1 cellular context compared by ENCODE assay signal in the genomic region with DNA sequence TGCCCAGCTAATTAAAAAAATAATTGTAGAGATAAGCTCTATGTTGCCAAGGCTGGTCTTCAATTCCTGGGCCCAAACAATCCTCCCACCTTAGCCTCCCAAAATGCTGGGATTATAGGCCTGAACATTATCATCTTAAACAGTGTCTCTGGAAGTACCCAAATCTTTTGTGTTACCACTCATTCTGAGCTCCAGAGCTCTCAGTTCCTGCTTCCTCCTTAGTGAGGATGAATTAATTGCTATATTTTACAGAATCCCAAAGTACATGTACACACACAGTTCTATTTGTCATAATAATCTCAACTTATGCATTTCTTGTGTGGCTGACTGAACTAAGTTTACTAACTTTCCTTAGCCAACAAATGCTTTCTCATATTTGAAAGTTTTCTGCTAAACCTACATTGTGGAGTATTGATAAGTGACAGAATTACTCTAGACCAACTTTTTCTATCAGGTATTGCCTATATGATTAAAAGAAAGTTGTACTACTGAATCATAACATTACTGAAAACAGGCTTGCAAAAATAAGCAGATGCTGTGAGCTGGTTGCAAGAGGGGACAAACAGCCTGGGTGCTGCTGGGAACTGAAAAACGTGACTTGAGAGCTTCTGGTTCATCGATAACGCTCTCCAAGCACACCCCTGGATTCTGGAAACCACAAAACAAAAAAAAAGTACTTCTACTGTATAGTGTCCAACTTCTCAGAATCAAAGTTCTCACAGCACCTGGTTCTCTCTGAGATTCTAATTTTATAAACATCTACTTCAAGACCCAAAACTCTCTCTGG.
TF ChIP-seq lines count a peak whose summit lies in the region.

No MANE protein-coding gene starts in this region.

TF ChIP-seq in GM23338, 12 proteins besides CTCF, POLR2A, EP300 and RAD21 (continued from another document):
- TF ChIP-seq, protein P1, sequence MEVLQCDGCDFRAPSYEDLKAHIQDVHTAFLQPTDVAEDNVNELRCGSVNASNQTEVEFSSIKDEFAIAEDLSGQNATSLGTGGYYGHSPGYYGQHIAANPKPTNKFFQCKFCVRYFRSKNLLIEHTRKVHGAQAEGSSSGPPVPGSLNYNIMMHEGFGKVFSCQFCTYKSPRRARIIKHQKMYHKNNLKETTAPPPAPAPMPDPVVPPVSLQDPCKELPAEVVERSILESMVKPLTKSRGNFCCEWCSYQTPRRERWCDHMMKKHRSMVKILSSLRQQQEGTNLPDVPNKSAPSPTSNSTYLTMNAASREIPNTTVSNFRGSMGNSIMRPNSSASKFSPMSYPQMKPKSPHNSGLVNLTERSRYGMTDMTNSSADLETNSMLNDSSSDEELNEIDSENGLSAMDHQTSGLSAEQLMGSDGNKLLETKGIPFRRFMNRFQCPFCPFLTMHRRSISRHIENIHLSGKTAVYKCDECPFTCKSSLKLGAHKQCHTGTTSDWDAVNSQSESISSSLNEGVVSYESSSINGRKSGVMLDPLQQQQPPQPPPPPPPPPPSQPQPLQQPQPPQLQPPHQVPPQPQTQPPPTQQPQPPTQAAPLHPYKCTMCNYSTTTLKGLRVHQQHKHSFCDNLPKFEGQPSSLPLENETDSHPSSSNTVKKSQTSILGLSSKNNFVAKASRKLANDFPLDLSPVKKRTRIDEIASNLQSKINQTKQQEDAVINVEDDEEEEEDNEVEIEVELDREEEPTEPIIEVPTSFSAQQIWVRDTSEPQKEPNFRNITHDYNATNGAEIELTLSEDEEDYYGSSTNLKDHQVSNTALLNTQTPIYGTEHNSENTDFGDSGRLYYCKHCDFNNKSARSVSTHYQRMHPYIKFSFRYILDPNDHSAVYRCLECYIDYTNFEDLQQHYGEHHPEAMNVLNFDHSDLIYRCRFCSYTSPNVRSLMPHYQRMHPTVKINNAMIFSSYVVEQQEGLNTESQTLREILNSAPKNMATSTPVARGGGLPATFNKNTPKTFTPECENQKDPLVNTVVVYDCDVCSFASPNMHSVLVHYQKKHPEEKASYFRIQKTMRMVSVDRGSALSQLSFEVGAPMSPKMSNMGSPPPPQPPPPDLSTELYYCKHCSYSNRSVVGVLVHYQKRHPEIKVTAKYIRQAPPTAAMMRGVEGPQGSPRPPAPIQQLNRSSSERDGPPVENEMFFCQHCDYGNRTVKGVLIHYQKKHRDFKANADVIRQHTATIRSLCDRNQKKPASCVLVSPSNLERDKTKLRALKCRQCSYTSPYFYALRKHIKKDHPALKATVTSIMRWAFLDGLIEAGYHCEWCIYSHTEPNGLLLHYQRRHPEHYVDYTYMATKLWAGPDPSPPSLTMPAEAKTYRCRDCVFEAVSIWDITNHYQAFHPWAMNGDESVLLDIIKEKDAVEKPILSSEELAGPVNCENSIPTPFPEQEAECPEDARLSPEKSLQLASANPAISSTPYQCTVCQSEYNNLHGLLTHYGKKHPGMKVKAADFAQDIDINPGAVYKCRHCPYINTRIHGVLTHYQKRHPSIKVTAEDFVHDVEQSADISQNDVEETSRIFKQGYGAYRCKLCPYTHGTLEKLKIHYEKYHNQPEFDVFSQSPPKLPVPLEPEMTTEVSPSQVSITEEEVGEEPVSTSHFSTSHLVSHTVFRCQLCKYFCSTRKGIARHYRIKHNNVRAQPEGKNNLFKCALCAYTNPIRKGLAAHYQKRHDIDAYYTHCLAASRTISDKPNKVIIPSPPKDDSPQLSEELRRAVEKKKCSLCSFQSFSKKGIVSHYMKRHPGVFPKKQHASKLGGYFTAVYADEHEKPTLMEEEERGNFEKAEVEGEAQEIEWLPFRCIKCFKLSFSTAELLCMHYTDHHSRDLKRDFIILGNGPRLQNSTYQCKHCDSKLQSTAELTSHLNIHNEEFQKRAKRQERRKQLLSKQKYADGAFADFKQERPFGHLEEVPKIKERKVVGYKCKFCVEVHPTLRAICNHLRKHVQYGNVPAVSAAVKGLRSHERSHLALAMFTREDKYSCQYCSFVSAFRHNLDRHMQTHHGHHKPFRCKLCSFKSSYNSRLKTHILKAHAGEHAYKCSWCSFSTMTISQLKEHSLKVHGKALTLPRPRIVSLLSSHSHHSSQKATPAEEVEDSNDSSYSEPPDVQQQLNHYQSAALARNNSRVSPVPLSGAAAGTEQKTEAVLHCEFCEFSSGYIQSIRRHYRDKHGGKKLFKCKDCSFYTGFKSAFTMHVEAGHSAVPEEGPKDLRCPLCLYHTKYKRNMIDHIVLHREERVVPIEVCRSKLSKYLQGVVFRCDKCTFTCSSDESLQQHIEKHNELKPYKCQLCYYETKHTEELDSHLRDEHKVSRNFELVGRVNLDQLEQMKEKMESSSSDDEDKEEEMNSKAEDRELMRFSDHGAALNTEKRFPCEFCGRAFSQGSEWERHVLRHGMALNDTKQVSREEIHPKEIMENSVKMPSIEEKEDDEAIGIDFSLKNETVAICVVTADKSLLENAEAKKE (CRISPR knock-in tag; IDR thresholded peaks at IDR 0.05), result no peak
- no peak for TF ChIP-seq EZH2 (IDR thresholded peaks at IDR 0.05; ENCODE audit: low read depth, unreplicated experiment)
- no peak for TF ChIP-seq ZNF331 (CRISPR knock-in tag; IDR thresholded peaks at IDR 0.05; ENCODE audit: low read depth)
- TF ChIP-seq, protein P2, sequence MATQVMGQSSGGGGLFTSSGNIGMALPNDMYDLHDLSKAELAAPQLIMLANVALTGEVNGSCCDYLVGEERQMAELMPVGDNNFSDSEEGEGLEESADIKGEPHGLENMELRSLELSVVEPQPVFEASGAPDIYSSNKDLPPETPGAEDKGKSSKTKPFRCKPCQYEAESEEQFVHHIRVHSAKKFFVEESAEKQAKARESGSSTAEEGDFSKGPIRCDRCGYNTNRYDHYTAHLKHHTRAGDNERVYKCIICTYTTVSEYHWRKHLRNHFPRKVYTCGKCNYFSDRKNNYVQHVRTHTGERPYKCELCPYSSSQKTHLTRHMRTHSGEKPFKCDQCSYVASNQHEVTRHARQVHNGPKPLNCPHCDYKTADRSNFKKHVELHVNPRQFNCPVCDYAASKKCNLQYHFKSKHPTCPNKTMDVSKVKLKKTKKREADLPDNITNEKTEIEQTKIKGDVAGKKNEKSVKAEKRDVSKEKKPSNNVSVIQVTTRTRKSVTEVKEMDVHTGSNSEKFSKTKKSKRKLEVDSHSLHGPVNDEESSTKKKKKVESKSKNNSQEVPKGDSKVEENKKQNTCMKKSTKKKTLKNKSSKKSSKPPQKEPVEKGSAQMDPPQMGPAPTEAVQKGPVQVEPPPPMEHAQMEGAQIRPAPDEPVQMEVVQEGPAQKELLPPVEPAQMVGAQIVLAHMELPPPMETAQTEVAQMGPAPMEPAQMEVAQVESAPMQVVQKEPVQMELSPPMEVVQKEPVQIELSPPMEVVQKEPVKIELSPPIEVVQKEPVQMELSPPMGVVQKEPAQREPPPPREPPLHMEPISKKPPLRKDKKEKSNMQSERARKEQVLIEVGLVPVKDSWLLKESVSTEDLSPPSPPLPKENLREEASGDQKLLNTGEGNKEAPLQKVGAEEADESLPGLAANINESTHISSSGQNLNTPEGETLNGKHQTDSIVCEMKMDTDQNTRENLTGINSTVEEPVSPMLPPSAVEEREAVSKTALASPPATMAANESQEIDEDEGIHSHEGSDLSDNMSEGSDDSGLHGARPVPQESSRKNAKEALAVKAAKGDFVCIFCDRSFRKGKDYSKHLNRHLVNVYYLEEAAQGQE (IDR thresholded peaks at IDR 0.05; ENCODE audit: unreplicated experiment), result no peak
- no peak for TF ChIP-seq POLR2AphosphoS5 (IDR thresholded peaks at IDR 0.05; ENCODE audit: low read depth)
- TF ChIP-seq CREB1 (CRISPR knock-in tag; IDR thresholded peaks at IDR 0.05; ENCODE audit: low read depth), result no peak
TF ChIP-seq in GM23338: peak in this region for 0.
